In the genomic region with DNA sequence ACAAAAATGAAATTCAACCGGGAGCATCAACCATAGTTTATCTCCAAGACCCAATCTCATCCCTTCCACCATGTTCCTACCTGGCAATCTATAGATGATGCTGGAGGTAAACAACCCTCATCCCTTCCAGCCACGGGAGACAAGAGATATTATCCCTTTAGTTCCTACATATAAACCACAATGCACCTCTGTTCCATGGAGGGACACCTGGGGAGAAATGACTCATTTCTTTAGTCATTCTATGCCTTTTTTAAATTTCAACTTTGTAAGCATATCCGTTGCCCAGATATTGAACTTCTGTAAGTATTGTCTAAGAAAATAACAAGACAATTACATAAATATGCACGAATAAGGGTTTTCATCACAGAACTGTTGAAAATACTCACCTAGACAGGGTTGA, we compare ENCODE assay signal across 2 cellular contexts.
A peak's percentile ranks its signal among the peaks of the same experiment; 100 is the strongest.
TF ChIP-seq lines count a peak whose summit lies in the region.

No MANE protein-coding gene starts in this region.

TF ChIP-seq in GM12891, 5 proteins besides CTCF, POLR2A, EP300 and RAD21:
- TF ChIP-seq POLR2AphosphoS5 (IDR thresholded peaks at IDR 0.05; ENCODE audit: low read depth, low read length) (no peak), POU2F2 (IDR thresholded peaks at IDR 0.05; ENCODE audit: low read depth, low read length) (no peak), SPI1 (IDR thresholded peaks at IDR 0.05; ENCODE audit: low read depth, low read length) (no peak), PAX5 (IDR thresholded peaks at IDR 0.05; ENCODE audit: insufficient read depth, low read length, severe bottlenecking) (no peak)

TF ChIP-seq in GM12878, 131 proteins besides CTCF, POLR2A, EP300 and RAD21:
- TF ChIP-seq NFXL1 (IDR thresholded peaks at IDR 0.05; ENCODE audit: borderline replicate concordance) (no peak), JUNB (IDR thresholded peaks at IDR 0.05) (peak; percentile 50), RUNX3 (IDR thresholded peaks at IDR 0.05; ENCODE audit: low read length) (peak; percentile 44), NFIC (IDR thresholded peaks at IDR 0.05; ENCODE audit: low read depth, low read length) (0 out of 2 replicates have a peak, but pooled peaks have one; percentile 26), ATF7 (IDR thresholded peaks at IDR 0.05; ENCODE audit: low read depth) (no peak)
